ENCODE assay signal across 30 cellular contexts in genomic region chr1:61140056-61140549, GRCh38. TPM values are rescaled to one million over a fixed set of nuclear protein-coding genes. Genes with fewer than 3 reads are reported as not detected.
DNase-seq lines count a peak whose midpoint lies in the region; ATAC-seq, FAIRE-seq and TF ChIP-seq lines count a peak whose summit lies in the region.
"Had no signal": no experiment of that assay in that cellular context is flagged by ENCODE, and none has a peak within 500 bp of the region (broad histone marks: within the 10 kb centered on the region; RNA-seq: fewer than 3 reads in every experiment).

No MANE protein-coding gene starts in this region.

- FAIRE-seq in GM19239 (lab: Jason Lieb, UNC) = no peak
- FAIRE-seq: GM12892 had no signal

- in situ Hi-C loops in GM23248 (cut with MboI) = no loop called here

- no peaks in the 10 kb centered on the region for H3K9me2 ChIP-seq in GM23248 (ENCODE audit: insufficient read depth)

- no peaks in the 10 kb centered on the region for H3K9me3 Mint-ChIP-seq in activated T-cell treated with anti-CD3 and anti-CD28 coated beads, Interleukin-2, amount 50 U/mL, for 24 hours
- H3K9me3 Mint-ChIP-seq: activated T-cell treated with anti-CD3 and anti-CD28 coated beads, Interleukin-2, amount 50 U/mL, for 72 hours; brain; immature natural killer cell; stimulated activated naive CD8-positive, alpha-beta T cell treated with anti-CD3 and anti-CD28 coated beads, Interleukin-15, amount 100 ng/mL, for 72 hours had no signal

- no peaks in the 10 kb centered on the region for H4K20me1 ChIP-seq in GM23248 (ENCODE audit: insufficient read depth)
- H4K20me1 ChIP-seq: BLaER1 treated with 17β-estradiol and CSF1 and Interleukin-3, amounts not matched to agents 10 nM and 100 nM had no signal

- no peak overlapping the region for H3K4me3 Mint-ChIP-seq in activated T-cell treated with anti-CD3 and anti-CD28 coated beads, Interleukin-2, amount 50 U/mL, for 24 hours
- H3K4me3 Mint-ChIP-seq: activated T-cell treated with anti-CD3 and anti-CD28 coated beads, Interleukin-2, amount 50 U/mL, for 72 hours; stimulated activated naive CD8-positive, alpha-beta T cell treated with anti-CD3 and anti-CD28 coated beads, Interleukin-15, amount 100 ng/mL, for 72 hours had no signal

- 77 to 87% methylated on average over 5 of the region's 5 CpGs for WGBS in GM23248 (ENCODE audit: low coverage in 1 of 2, low lambda C conversion rate in 2 of 2, missing lambda C conversion rate in 2 of 2), 2 experiments

- no peaks in the 10 kb centered on the region for H3K36me3 Mint-ChIP-seq in activated T-cell treated with anti-CD3 and anti-CD28 coated beads, Interleukin-2, amount 50 U/mL, for 24 hours (ENCODE audit: low read depth)
- H3K36me3 Mint-ChIP-seq: immature natural killer cell had no signal

- H3K9me3 ChIP-seq in GM23248 (ENCODE audit: low read depth) (no peaks in the 10 kb centered on the region), SK-N-MC (ENCODE audit: low read depth, low read length) (no peaks in the 10 kb centered on the region), skeletal muscle tissue (ENCODE audit: control insufficient read depth in 3 of 3, low read length in 3 of 3) (no peaks in the 10 kb centered on the region)
- H3K9me3 ChIP-seq: BLaER1 treated with 17β-estradiol and CSF1 and Interleukin-3, amounts not matched to agents 10 nM and 100 nM; HAP-1; spleen; tibial nerve had no signal

- H2AFZ ChIP-seq in GM23248 = no peak overlapping the region

- H3F3A ChIP-seq in GM23248 (ENCODE audit: insufficient read depth) = peaks cover 38% of the 10 kb centered on the region

- H3K4me3 ChIP-seq in GM23248 (no peak overlapping the region), SK-N-MC (peak overlapping the region; percentile 38; the same call in 1 of the 2 replicates), skeletal muscle tissue (ENCODE audit: low read length in 3 of 3) (peak overlapping the region in 1 of 3 donors; percentile 24)
- H3K4me3 ChIP-seq: BLaER1 treated with 17β-estradiol and CSF1 and Interleukin-3, amounts not matched to agents 10 nM and 100 nM; HAP-1; spleen had no signal

- H3K36me3 ChIP-seq in GM23248 (ENCODE audit: low read depth) (no peaks in the 10 kb centered on the region), SK-N-MC (ENCODE audit: insufficient read depth, low read length) (no peaks in the 10 kb centered on the region), skeletal muscle tissue (ENCODE audit: control insufficient read depth in 3 of 3, insufficient read depth in 3 of 3, low read length in 3 of 3) (no peaks in the 10 kb centered on the region)
- H3K36me3 ChIP-seq: BLaER1 treated with 17β-estradiol and CSF1 and Interleukin-3, amounts not matched to agents 10 nM and 100 nM; HAP-1; spleen; tibial nerve had no signal

- H3K9ac ChIP-seq in GM23248 (no peak overlapping the region), SK-N-MC (ENCODE audit: insufficient read length) (no peak overlapping the region), skeletal muscle tissue (ENCODE audit: low read depth in 1 of 3, low read length in 3 of 3) (no peak overlapping the region)
- H3K9ac ChIP-seq: BLaER1 treated with 17β-estradiol and CSF1 and Interleukin-3, amounts not matched to agents 10 nM and 100 nM had no signal

- no peaks in the 10 kb centered on the region for H3K27me3 ChIP-seq in GM23248 (replicated peaks; ENCODE audit: insufficient read depth)
- H3K27me3 ChIP-seq in skeletal muscle tissue (ENCODE audit: control insufficient read depth in 3 of 3, insufficient read depth in 3 of 3, low read length in 3 of 3) = no peaks in the 10 kb centered on the region
- H3K27me3 ChIP-seq: dorsolateral prefrontal cortex, spleen, tibial nerve had no signal

- H3K27ac ChIP-seq in GM23248 = peak overlapping the region; percentile 84; the same call in 1 of the 2 replicates
- H3K27ac ChIP-seq in SK-N-MC = peak overlapping the region; percentile 73; the same call in 1 of the 2 replicates
- peak overlapping the region; percentile 84 for H3K27ac ChIP-seq in skeletal muscle tissue (ENCODE audit: low read depth, low read length)
- H3K27ac ChIP-seq: BLaER1 treated with 17β-estradiol and CSF1 and Interleukin-3, amounts not matched to agents 10 nM and 100 nM had no signal

- H3K4me1 Mint-ChIP-seq in activated T-cell treated with anti-CD3 and anti-CD28 coated beads, Interleukin-2, amount 50 U/mL, for 24 hours (ENCODE audit: low read depth) = peaks cover 2% of the 10 kb centered on the region

- no peak for DNase-seq in GM23248
- DNase-seq in SK-N-MC (ENCODE audit: low read depth, low spot score) = no peak
- DNase-seq in erythroblast (lab: John Stamatoyannopoulos, UW) = peak; percentile 86 to 91
- DNase-seq in activated T-cell treated with anti-CD3 and anti-CD28 coated beads, Interleukin-2, amount 50 U/mL, for 24 hours = no peak
- no peak for DNase-seq in GM19239 (ENCODE audit: insufficient read length, low spot score)
- DNase-seq: activated CD4-positive, alpha-beta T cell treated with anti-CD3 and anti-CD28 coated beads, Interleukin-2, amount 50 U/mL, for 4 hours; activated CD4-positive, CD25-positive, alpha-beta regulatory T cell; activated T-cell treated with anti-CD3 and anti-CD28 coated beads, Interleukin-2, amount 50 U/mL, for 72 hours; cerebellar nuclear complex; COR-L47; dorsolateral prefrontal cortex; left colon; NCI-H1436; NCI-H2107; posterior cingulate gyrus; right cardiac atrium; RPMI8226; spleen; stimulated activated CD4-positive, alpha-beta T cell treated with anti-CD3 and anti-CD28 coated beads, Interleukin-2, amount 100 ng/mL, for 24 hours; stimulated activated CD8-positive, alpha-beta memory T cell treated with anti-CD3 and anti-CD28 coated beads, Interleukin-4, amount 100 ng/mL, for 48 hours; stimulated activated naive CD8-positive, alpha-beta T cell treated with anti-CD3 and anti-CD28 coated beads, Interleukin-15, amount 100 ng/mL, for 72 hours had no signal

- no peak for TF ChIP-seq POLR2A in erythroblast (IDR thresholded peaks at IDR 0.05; ENCODE audit: low read length)

- ATAC-seq in HG03457 (IDR thresholded peaks at IDR 0.05; ENCODE audit: unreplicated experiment) (no peak), GM18907 (IDR thresholded peaks at IDR 0.05; ENCODE audit: unreplicated experiment) (no peak)
- ATAC-seq: activated T-cell treated with anti-CD3 and anti-CD28 coated beads, Interleukin-2, amount 50 U/mL, for 72 hours; left colon; right cardiac atrium had no signal

- H3K79me2 ChIP-seq in GM23248 (ENCODE audit: insufficient read depth) = no peaks in the 10 kb centered on the region

- H3K4me1 ChIP-seq in GM23248 (ENCODE audit: insufficient read depth) = peaks cover 49% of the 10 kb centered on the region
- peaks cover 29 to 34% (median 33%) of the 10 kb centered on the region in 3 donors for H3K4me1 ChIP-seq in skeletal muscle tissue (ENCODE audit: control insufficient read depth in 3 of 3, insufficient read depth in 3 of 3, low read length in 3 of 3)

- peak overlapping the region; percentile 86 for H3K4me2 ChIP-seq in GM23248 (ENCODE audit: unreplicated experiment)
- H3K4me2 ChIP-seq: BLaER1 treated with 17β-estradiol and CSF1 and Interleukin-3, amounts not matched to agents 10 nM and 100 nM had no signal

- H3K27me3 Mint-ChIP-seq in activated T-cell treated with anti-CD3 and anti-CD28 coated beads, Interleukin-2, amount 50 U/mL, for 24 hours = no peaks in the 10 kb centered on the region
- H3K27me3 Mint-ChIP-seq: brain; stimulated activated naive CD8-positive, alpha-beta T cell treated with anti-CD3 and anti-CD28 coated beads, Interleukin-15, amount 100 ng/mL, for 72 hours had no signal

- H3K27ac Mint-ChIP-seq in activated T-cell treated with anti-CD3 and anti-CD28 coated beads, Interleukin-2, amount 50 U/mL, for 24 hours = no peak overlapping the region
- H3K27ac Mint-ChIP-seq: activated T-cell treated with anti-CD3 and anti-CD28 coated beads, Interleukin-2, amount 50 U/mL, for 72 hours; stimulated activated naive CD8-positive, alpha-beta T cell treated with anti-CD3 and anti-CD28 coated beads, Interleukin-15, amount 100 ng/mL, for 72 hours had no signal

RNA-seq across cellular contexts. Expression of gene NFIA, which starts 57.7 kb away (rescaled TPM):
- total RNA-seq in GM23248 (2014; rRNA removed; shearing (Covaris generic)) = 3.4 and 4.0 TPM in 2 replicates
- polyA plus RNA-seq in GM23248 (2016; fragmentation: Nextera tagmentation; extraction: Ambion mirVana) = 7.7 and 8.8 TPM in 2 replicates
- 31.3 TPM for total RNA-seq in skeletal muscle tissue

Comparison
In these comparisons a context has a peak if more than half of its experiments do, and no peak if none do; other contexts are left out.
1. DNase-seq: peak in erythroblast (2 of 2); none in GM23248 (single experiment), SK-N-MC (single experiment), activated T-cell treated with anti-CD3 and anti-CD28 coated beads, Interleukin-2, amount 50 U/mL, for 24 hours (single experiment) and GM19239 (single experiment).
2. Peak in every context shown above with its lines, with median percentiles within 50 percentile points of each other: H3K27ac ChIP-seq.